ENCODE assay signal across 14 cellular contexts in the genomic region with DNA sequence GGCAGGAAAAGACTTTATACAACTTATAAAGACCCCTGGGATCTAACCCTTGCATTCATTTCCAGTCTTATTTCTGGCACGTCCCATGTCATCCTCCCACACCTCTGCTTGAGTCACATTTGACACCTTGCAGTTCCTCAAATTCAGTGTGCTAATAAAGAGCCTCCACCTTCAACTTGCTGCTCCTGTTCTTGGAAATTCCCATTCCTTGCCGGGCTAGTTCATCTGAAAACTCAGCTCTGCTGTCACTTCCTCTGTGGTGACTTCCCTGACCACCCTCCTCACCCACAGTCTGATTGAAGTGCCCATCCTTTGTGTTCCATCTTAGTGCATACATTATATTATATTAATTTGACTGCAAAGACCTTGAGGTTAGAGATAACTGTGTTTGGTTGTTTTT. TPM values are rescaled to one million over a fixed set of nuclear protein-coding genes. Genes with fewer than 3 reads are reported as not detected.
DNase-seq lines count a peak whose midpoint lies in the region; ATAC-seq and TF ChIP-seq lines count a peak whose summit lies in the region.
"Had no signal": no experiment of that assay in that cellular context is flagged by ENCODE, and none has a peak within 500 bp of the region (broad histone marks: within the 10 kb centered on the region; RNA-seq: fewer than 3 reads in every experiment).

No MANE protein-coding gene starts in this region.

- no peak overlapping the region for H3K4me3 Mint-ChIP-seq in activated B cell treated with CpG ODN at 0.5 μM for 24 hours
- H3K4me3 Mint-ChIP-seq: B cell, memory B cell had no signal

- H3K36me3 Mint-ChIP-seq in activated B cell treated with CpG ODN at 0.5 μM for 24 hours (ENCODE audit: low read depth), result peaks cover 4% of the 10 kb centered on the region

- peak; percentile 4 to 14 (median 9) for DNase-seq in stimulated activated CD4-positive, alpha-beta T cell treated with anti-CD3 and anti-CD28 coated beads, Interleukin-12 subunit alpha, Interleukin-12 subunit beta, amount 100 ng/mL, for 48 hours (ENCODE audit: low read depth in 2 of 3, low spot score in 1 of 3)
- DNase-seq in stimulated activated CD4-positive, alpha-beta T cell treated with anti-CD3 and anti-CD28 coated beads, Interleukin-12 subunit alpha, Interleukin-12 subunit beta, amount 100 ng/mL, for 4 hours, result no peak
- DNase-seq in activated B cell treated with CpG ODN at 0.5 μM for 24 hours (no peak), head of caudate nucleus (peak in 25 of 42 donors; percentile 7 to 62 (median 25)), OCI-M1 (lab: John Stamatoyannopoulos, UW) (no peak), NCI-H146 (lab: John Stamatoyannopoulos, UW) (no peak), left ventricle myocardium inferior (no peak)
- DNase-seq: EL, SJCRH30 had no signal

- H3K9me3 Mint-ChIP-seq in activated B cell treated with CpG ODN at 0.5 μM for 24 hours, result no peaks in the 10 kb centered on the region
- H3K9me3 Mint-ChIP-seq: memory B cell had no signal

- TF ChIP-seq CTCF in activated B cell treated with CpG ODN at 0.5 μM for 24 hours (IDR thresholded peaks at IDR 0.05) (no peak), left ventricle myocardium inferior (IDR thresholded peaks at IDR 0.05; ENCODE audit: borderline replicate concordance) (no peak)

- POLR2A ChIA-PET in activated B cell treated with CpG ODN at 0.5 μM for 24 hours (lab: Charles Lee), result interaction anchor here (1.2 kb wide), 1 partner anchor 150 kb away, joined by 3 read pairs; no protein-coding TSS in a partner anchor

- peaks cover 12% of the 10 kb centered on the region for H3K4me1 Mint-ChIP-seq in activated B cell treated with CpG ODN at 0.5 μM for 24 hours

- H3K4me1 ChIP-seq in left ventricle myocardium inferior, result peaks cover 8% of the 10 kb centered on the region
- H3K4me1 ChIP-seq: SJCRH30 had no signal

- CTCF ChIA-PET in activated B cell treated with CpG ODN at 0.5 μM for 24 hours (lab: Charles Lee), result no interaction called here

- no peaks in the 10 kb centered on the region for H3K27me3 Mint-ChIP-seq in activated B cell treated with CpG ODN at 0.5 μM for 24 hours
- H3K27me3 Mint-ChIP-seq: B cell, memory B cell had no signal

- no peak overlapping the region for H3K27ac ChIP-seq in left ventricle myocardium inferior (replicated peaks)
- H3K27ac ChIP-seq: SJCRH30 had no signal

- H3K27ac Mint-ChIP-seq in activated B cell treated with CpG ODN at 0.5 μM for 24 hours, result peak overlapping the region; percentile 0
- H3K27ac Mint-ChIP-seq: B cell, memory B cell had no signal

- H3K27me3 ChIP-seq in left ventricle myocardium inferior (ENCODE audit: low read depth), result no peaks in the 10 kb centered on the region
- H3K27me3 ChIP-seq: SJCRH30 had no signal

- H3K36me3 ChIP-seq in left ventricle myocardium inferior, result no peaks in the 10 kb centered on the region

- no peaks in the 10 kb centered on the region for H3K9me3 ChIP-seq in left ventricle myocardium inferior (replicated peaks)
- H3K9me3 ChIP-seq: SJCRH30 had no signal

- ATAC-seq in activated B cell treated with CpG ODN at 0.5 μM for 24 hours (ENCODE audit: low read depth) (no peak), HG03565 (IDR thresholded peaks at IDR 0.05; ENCODE audit: unreplicated experiment) (no peak)
- ATAC-seq: HCT116 had no signal

- no peak overlapping the region for H3K4me3 ChIP-seq in left ventricle myocardium inferior
- H3K4me3 ChIP-seq: SJCRH30, skin epidermis had no signal

- intact Hi-C loops in activated B cell treated with CpG ODN at 0.5 μM for 24 hours (cut with micrococcal nuclease), result no loop called here
- intact Hi-C loops in head of caudate nucleus (cut with DNase I), result no loop called here
- intact Hi-C loops in left ventricle myocardium inferior (cut with micrococcal nuclease), result no loop called here

RNA-seq across cellular contexts. Expression of a gene that starts 37.4 kb away (rescaled TPM):
- total RNA-seq in activated B cell treated with CpG ODN at 0.5 μM for 24 hours (163 and 180 TPM in 2 replicates), left ventricle myocardium inferior (179 TPM)

Comparison
In these comparisons a context has a peak if more than half of its experiments do, and no peak if none do; other contexts are left out.
1. DNase-seq: peak in stimulated activated CD4-positive, alpha-beta T cell treated with anti-CD3 and anti-CD28 coated beads, Interleukin-12 subunit alpha, Interleukin-12 subunit beta, amount 100 ng/mL, for 48 hours (3 of 3) and head of caudate nucleus (25 of 42); none in stimulated activated CD4-positive, alpha-beta T cell treated with anti-CD3 and anti-CD28 coated beads, Interleukin-12 subunit alpha, Interleukin-12 subunit beta, amount 100 ng/mL, for 4 hours (single experiment), activated B cell treated with CpG ODN at 0.5 μM for 24 hours (single experiment), OCI-M1 (single experiment), NCI-H146 (single experiment) and left ventricle myocardium inferior (single experiment).